ENCODE assay signal across 16 cellular contexts in genomic region chr6:158868122-158868480, GRCh38. TPM values are rescaled to one million over a fixed set of nuclear protein-coding genes. Genes with fewer than 3 reads are reported as not detected.
DNase-seq lines count a peak whose midpoint lies in the region; ATAC-seq and TF ChIP-seq lines count a peak whose summit lies in the region.
"Had no signal": no experiment of that assay in that cellular context is flagged by ENCODE, and none has a peak within 500 bp of the region (broad histone marks: within the 10 kb centered on the region; RNA-seq: fewer than 3 reads in every experiment).

No MANE protein-coding gene starts in this region.

- H3K4me1 ChIP-seq in BLaER1 (peaks cover 65% of the 10 kb centered on the region), HCT116 (ENCODE audit: control insufficient read depth in 1 of 2, insufficient read depth in 2 of 2, low read length in 2 of 2) (peaks cover 70 to 83% of the 10 kb centered on the region in 2 experiments), aorta (ENCODE audit: control insufficient read depth in 1 of 2, insufficient read depth in 2 of 2, low read length in 2 of 2) (no peaks in the 10 kb centered on the region)
- peaks cover 16 to 18% of the 10 kb centered on the region in 2 donors for H3K4me1 ChIP-seq in naive thymus-derived CD4-positive, alpha-beta T cell (ENCODE audit: control insufficient read depth in 2 of 2, insufficient read depth in 2 of 2, low read length in 2 of 2)

- H3K9ac ChIP-seq in BLaER1 (peak overlapping the region; percentile 94; the same call in 1 of the 2 replicates), HCT116 (ENCODE audit: low read length) (peak overlapping the region; percentile 78)

- H3K36me3 ChIP-seq in BLaER1 (no peaks in the 10 kb centered on the region), HCT116 (ENCODE audit: control insufficient read depth in 1 of 2, insufficient read depth in 2 of 2, low read length in 2 of 2) (no peaks in the 10 kb centered on the region), aorta (ENCODE audit: control insufficient read depth in 1 of 2, insufficient read depth in 2 of 2, low read length in 1 of 2) (no peaks in the 10 kb centered on the region)
- no peaks in the 10 kb centered on the region for H3K36me3 ChIP-seq in naive thymus-derived CD4-positive, alpha-beta T cell (ENCODE audit: control insufficient read depth in 2 of 3, insufficient read depth in 3 of 3, low read length in 3 of 3)

- H3K4me3 ChIP-seq in BLaER1 = no peak overlapping the region
- no peak overlapping the region for H3K4me3 ChIP-seq in HCT116 (replicated peaks in 1 of 2; ENCODE audit: low read depth in 1 of 2, low read length in 2 of 2)
- H3K4me3 ChIP-seq in naive thymus-derived CD4-positive, alpha-beta T cell (ENCODE audit: low read length) = no peak overlapping the region
- no peak overlapping the region for H3K4me3 ChIP-seq in aorta (ENCODE audit: low read length in 2 of 2)
- H3K4me3 ChIP-seq: SK-N-MC had no signal

- POLR2A ChIA-PET in HCT116 (lab: Charles Lee) = interaction anchor here (0.5 to 7.2 kb wide), 24 partner anchors 11 to 239 kb away, joined by 3 to 109 read pairs (median 10); partner anchors contain the start of genes EZR and RSPH3
- POLR2A ChIA-PET in naive thymus-derived CD4-positive, alpha-beta T cell (lab: Charles Lee) = interaction anchor here (0.7 to 7.7 kb wide), 9 partner anchors 9 to 97 kb away, joined by 3 to 219 read pairs (median 14); partner anchors contain the start of gene EZR

- RAD21 ChIA-PET in HCT116 (lab: Charles Lee; ENCODE audit: low non-redundant PET in 1 of 2, low total read pairs in 2 of 2, uncharacterized antibody in 2 of 2, unreplicated experiment in 2 of 2) = no interaction called here

- DNase-seq in HCT116 (ENCODE audit: low read depth, low spot score) (no peak), AG08396 (ENCODE audit: low spot score) (no peak), CD1c-positive myeloid dendritic cell (ENCODE audit: extremely low spot score) (no peak), aorta (no peak)
- no peak for DNase-seq in naive thymus-derived CD4-positive, alpha-beta T cell
- DNase-seq: activated CD4-positive, alpha-beta T cell treated with anti-CD3 and anti-CD28 coated beads for 4 hours; C1 segment of cervical spinal cord; cerebellar nuclear complex; NCI-H1105 treated with DMSO at 0.1 percent for 48 hours; stimulated activated CD4-positive, alpha-beta T cell treated with anti-CD3 and anti-CD28 coated beads, Interleukin-4, amount 100 ng/mL, for 1 hour had no signal

- H3K27me3 Mint-ChIP-seq in activated naive CD8-positive, alpha-beta T cell = no peaks in the 10 kb centered on the region
- peaks cover 0 to 8% (median 0%) of the 10 kb centered on the region in 5 donors for H3K27me3 Mint-ChIP-seq in naive thymus-derived CD4-positive, alpha-beta T cell
- H3K27me3 Mint-ChIP-seq: stimulated activated naive CD8-positive, alpha-beta T cell treated with anti-CD3 and anti-CD28 coated beads, Interleukin-15, amount 100 ng/mL, for 72 hours had no signal

- no peaks in the 10 kb centered on the region for H3K9me2 ChIP-seq in HCT116 (ENCODE audit: insufficient read depth)

- no peak for TF ChIP-seq POLR2A in HCT116 (IDR thresholded peaks at IDR 0.05; ENCODE audit: borderline replicate concordance, extremely low read depth, insufficient read depth, insufficient read length)

- no peak overlapping the region for H2AFZ ChIP-seq in HCT116 (ENCODE audit: low read depth, low read length, poor library complexity, severe bottlenecking)

- H3K4me1 Mint-ChIP-seq in activated naive CD8-positive, alpha-beta T cell (ENCODE audit: low read depth) = peaks cover 42% of the 10 kb centered on the region
- H3K4me1 Mint-ChIP-seq in naive thymus-derived CD4-positive, alpha-beta T cell = peaks cover 7 to 44% (median 24%) of the 10 kb centered on the region in 7 donors

- H4K20me1 ChIP-seq in BLaER1 = no peaks in the 10 kb centered on the region
- H4K20me1 ChIP-seq in HCT116 (ENCODE audit: insufficient read depth) = no peaks in the 10 kb centered on the region

- TF ChIP-seq CTCF in HCT116 (IDR thresholded peaks at IDR 0.05 in 2 of 3, conservative IDR thresholded peaks at IDR 0.05 in 1 of 3; ENCODE audit: borderline replicate concordance in 1 of 3, insufficient read depth in 1 of 3, low read depth in 2 of 3, low read length in 2 of 3) = no peak

- no peaks in the 10 kb centered on the region for H3K9me3 Mint-ChIP-seq in activated naive CD8-positive, alpha-beta T cell (ENCODE audit: low read depth)
- peaks cover 0 to 8% (median 0%) of the 10 kb centered on the region in 11 donors for H3K9me3 Mint-ChIP-seq in naive thymus-derived CD4-positive, alpha-beta T cell
- H3K9me3 Mint-ChIP-seq: stimulated activated naive CD8-positive, alpha-beta T cell treated with anti-CD3 and anti-CD28 coated beads, Interleukin-15, amount 100 ng/mL, for 72 hours had no signal

- TF ChIP-seq RAD21 in HCT116 (IDR thresholded peaks at IDR 0.05; ENCODE audit: low read depth) = no peak

- no peaks in the 10 kb centered on the region for H3K27me3 ChIP-seq in BLaER1
- no peaks in the 10 kb centered on the region for H3K27me3 ChIP-seq in HCT116 (ENCODE audit: insufficient read depth, low read length)
- H3K27me3 ChIP-seq in naive thymus-derived CD4-positive, alpha-beta T cell (ENCODE audit: control insufficient read depth in 2 of 2, insufficient read depth in 2 of 2, low read length in 2 of 2) = no peaks in the 10 kb centered on the region
- no peaks in the 10 kb centered on the region for H3K27me3 ChIP-seq in aorta (ENCODE audit: control insufficient read depth in 1 of 2, insufficient read depth in 2 of 2, low read length in 1 of 2)

- 94 to 96% methylated on average over 6 of the region's 6 CpGs for WGBS in aorta, 2 donors

- H3K4me2 ChIP-seq in BLaER1 (peak overlapping the region; percentile 81), HCT116 (ENCODE audit: low read length) (peak overlapping the region; percentile 76)

- no TSS peak for BruUV-seq in HCT116 (replicated peaks; lab: Mats Ljungman, UMichigan)

- ATAC-seq in HCT116 (no peak), aorta (ENCODE audit: low FRiP score) (no peak), esophagus mucosa (no peak)
- ATAC-seq in naive thymus-derived CD4-positive, alpha-beta T cell = no peak
- ATAC-seq: activated naive CD4-positive, alpha-beta T cell treated with anti-CD3 and anti-CD28 coated beads, Interleukin-2, amount 50 U/mL, for 72 hours; stimulated activated naive CD8-positive, alpha-beta T cell treated with anti-CD3 and anti-CD28 coated beads, Interleukin-15, amount 100 ng/mL, for 72 hours had no signal

- no peaks in the 10 kb centered on the region for H3K36me3 Mint-ChIP-seq in activated naive CD8-positive, alpha-beta T cell
- peaks cover 0 to 3% (median 0%) of the 10 kb centered on the region in 5 donors for H3K36me3 Mint-ChIP-seq in naive thymus-derived CD4-positive, alpha-beta T cell
- H3K36me3 Mint-ChIP-seq: activated naive CD4-positive, alpha-beta T cell treated with anti-CD3 and anti-CD28 coated beads, Interleukin-2, amount 50 U/mL, for 72 hours had no signal

- peaks cover 32% of the 10 kb centered on the region for H3K79me2 ChIP-seq in HCT116 (ENCODE audit: insufficient read depth, low read length)

- H3K4me3 Mint-ChIP-seq in activated naive CD8-positive, alpha-beta T cell = no peak overlapping the region
- H3K4me3 Mint-ChIP-seq in naive thymus-derived CD4-positive, alpha-beta T cell = no peak overlapping the region

- intact Hi-C loops in HCT116 (cut with micrococcal nuclease) (loop anchor here (2.0 to 5.0 kb wide), 3 partner anchors 43 to 147 kb away; no protein-coding TSS in a partner anchor), aorta (cut with DNase I) (loop anchor here (5.0 kb wide), 2 partner anchors 51 to 161 kb away; partner anchors contain the start of gene EZR (in 1 of the 2))
- intact Hi-C loops in naive thymus-derived CD4-positive, alpha-beta T cell (cut with micrococcal nuclease) = loop anchor here in 1 of 2 donors (5.0 kb wide), 1 partner anchor 239 kb away; no protein-coding TSS in a partner anchor

- CTCF ChIA-PET in HCT116 (lab: Charles Lee) = no interaction called here
- CTCF ChIA-PET in naive thymus-derived CD4-positive, alpha-beta T cell (lab: Charles Lee) = interaction anchor here (1.6 kb wide), 1 partner anchor 15 kb away, joined by 4 read pairs; no protein-coding TSS in a partner anchor

- H3K9me3 ChIP-seq in BLaER1 (0 out of 2 replicates have a peak, but pooled peaks cover 7% of the 10 kb centered on the region), HCT116 (ENCODE audit: control insufficient read depth in 1 of 2, insufficient read depth in 1 of 2, low read depth in 1 of 2, low read length in 2 of 2) (no peaks in the 10 kb centered on the region; a peak in 1 of 4 replicates), aorta (ENCODE audit: control insufficient read depth, low read length) (no peaks in the 10 kb centered on the region)
- no peaks in the 10 kb centered on the region for H3K9me3 ChIP-seq in naive thymus-derived CD4-positive, alpha-beta T cell (ENCODE audit: control insufficient read depth in 2 of 3, low read length in 3 of 3)

- H3K27ac ChIP-seq in BLaER1 (peak overlapping the region; percentile 99), HCT116 (ENCODE audit: low read depth, low read length) (peak overlapping the region; percentile 99), aorta (ENCODE audit: low read depth in 1 of 2, low read length in 2 of 2) (no peak overlapping the region)
- peak overlapping the region; percentile 98 for H3K27ac ChIP-seq in naive thymus-derived CD4-positive, alpha-beta T cell (ENCODE audit: low read depth, low read length)
- H3K27ac ChIP-seq: SK-N-MC had no signal

- H3K27ac Mint-ChIP-seq in activated naive CD8-positive, alpha-beta T cell = peak overlapping the region; percentile 99
- peak overlapping the region; percentile 98 to 100 (median 100) for H3K27ac Mint-ChIP-seq in naive thymus-derived CD4-positive, alpha-beta T cell

TF ChIP-seq in HCT116, 20 proteins besides CTCF, POLR2A, EP300 and RAD21:
- TF ChIP-seq POLR2AphosphoS5 (IDR thresholded peaks at IDR 0.05; ENCODE audit: low read depth, low read length) (peak; percentile 79), EZH2phosphoT487 (IDR thresholded peaks at IDR 0.05; ENCODE audit: borderline replicate concordance) (no peak)

RNA-seq across cellular contexts. Expression of gene EZR, which starts 48.9 kb away (rescaled TPM):
- total RNA-seq in HCT116 (2021; ENCODE audit: unreplicated experiment) (1,402 TPM), aorta (10 to 100 TPM; 44.8 to 56.2 TPM), esophagus mucosa (368 TPM)
- 1,219 and 1,280 TPM in 2 replicates for polyA plus RNA-seq in HCT116 (2012)
- 100 to 1,000 TPM; 132 to 201 (median 163) TPM for total RNA-seq in naive thymus-derived CD4-positive, alpha-beta T cell
- 100 to 1,000 TPM; 115 to 140 TPM for polyA plus RNA-seq in naive thymus-derived CD4-positive, alpha-beta T cell
- 100 to 1,000 TPM in 1 of 2 donors, 10 to 100 TPM in 1; 13.4 to 127 TPM for polyA plus RNA-seq in aorta

Comparison
In these comparisons a context has a peak if more than half of its experiments do, and no peak if none do; other contexts are left out.
1. H3K27ac ChIP-seq: peak in BLaER1 (single experiment), HCT116 (single experiment) and naive thymus-derived CD4-positive, alpha-beta T cell (single experiment); none in aorta (0 of 2).